Comparison of ENCODE assay signal across 1 cellular context in the genomic region with DNA sequence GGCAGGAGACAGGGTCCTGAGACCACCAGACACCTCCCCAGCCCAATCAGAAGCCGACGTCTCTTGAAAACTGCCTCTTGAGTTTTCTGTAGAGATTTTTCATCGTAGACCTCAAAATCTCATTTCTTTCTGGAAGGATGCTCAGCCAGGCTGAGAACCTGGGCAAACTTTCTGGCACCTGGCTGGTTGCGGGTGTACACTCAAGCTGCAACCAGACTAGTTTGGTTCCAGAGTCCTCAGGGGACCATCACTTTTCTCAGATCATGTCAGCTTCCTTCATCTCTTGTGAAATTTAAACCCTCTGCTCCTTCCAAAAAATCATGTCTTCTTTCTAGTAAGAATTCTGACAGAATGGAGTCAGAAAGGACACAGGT.
TF ChIP-seq lines count a peak whose summit lies in the region.

No MANE protein-coding gene starts in this region.

TF ChIP-seq in HepG2, 621 proteins besides CTCF, POLR2A, EP300 and RAD21 (continued from another document):
- TF ChIP-seq, protein P1, sequence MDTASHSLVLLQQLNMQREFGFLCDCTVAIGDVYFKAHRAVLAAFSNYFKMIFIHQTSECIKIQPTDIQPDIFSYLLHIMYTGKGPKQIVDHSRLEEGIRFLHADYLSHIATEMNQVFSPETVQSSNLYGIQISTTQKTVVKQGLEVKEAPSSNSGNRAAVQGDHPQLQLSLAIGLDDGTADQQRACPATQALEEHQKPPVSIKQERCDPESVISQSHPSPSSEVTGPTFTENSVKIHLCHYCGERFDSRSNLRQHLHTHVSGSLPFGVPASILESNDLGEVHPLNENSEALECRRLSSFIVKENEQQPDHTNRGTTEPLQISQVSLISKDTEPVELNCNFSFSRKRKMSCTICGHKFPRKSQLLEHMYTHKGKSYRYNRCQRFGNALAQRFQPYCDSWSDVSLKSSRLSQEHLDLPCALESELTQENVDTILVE (CRISPR knock-in tag; IDR thresholded peaks at IDR 0.05): no peak
- TF ChIP-seq, protein P2, sequence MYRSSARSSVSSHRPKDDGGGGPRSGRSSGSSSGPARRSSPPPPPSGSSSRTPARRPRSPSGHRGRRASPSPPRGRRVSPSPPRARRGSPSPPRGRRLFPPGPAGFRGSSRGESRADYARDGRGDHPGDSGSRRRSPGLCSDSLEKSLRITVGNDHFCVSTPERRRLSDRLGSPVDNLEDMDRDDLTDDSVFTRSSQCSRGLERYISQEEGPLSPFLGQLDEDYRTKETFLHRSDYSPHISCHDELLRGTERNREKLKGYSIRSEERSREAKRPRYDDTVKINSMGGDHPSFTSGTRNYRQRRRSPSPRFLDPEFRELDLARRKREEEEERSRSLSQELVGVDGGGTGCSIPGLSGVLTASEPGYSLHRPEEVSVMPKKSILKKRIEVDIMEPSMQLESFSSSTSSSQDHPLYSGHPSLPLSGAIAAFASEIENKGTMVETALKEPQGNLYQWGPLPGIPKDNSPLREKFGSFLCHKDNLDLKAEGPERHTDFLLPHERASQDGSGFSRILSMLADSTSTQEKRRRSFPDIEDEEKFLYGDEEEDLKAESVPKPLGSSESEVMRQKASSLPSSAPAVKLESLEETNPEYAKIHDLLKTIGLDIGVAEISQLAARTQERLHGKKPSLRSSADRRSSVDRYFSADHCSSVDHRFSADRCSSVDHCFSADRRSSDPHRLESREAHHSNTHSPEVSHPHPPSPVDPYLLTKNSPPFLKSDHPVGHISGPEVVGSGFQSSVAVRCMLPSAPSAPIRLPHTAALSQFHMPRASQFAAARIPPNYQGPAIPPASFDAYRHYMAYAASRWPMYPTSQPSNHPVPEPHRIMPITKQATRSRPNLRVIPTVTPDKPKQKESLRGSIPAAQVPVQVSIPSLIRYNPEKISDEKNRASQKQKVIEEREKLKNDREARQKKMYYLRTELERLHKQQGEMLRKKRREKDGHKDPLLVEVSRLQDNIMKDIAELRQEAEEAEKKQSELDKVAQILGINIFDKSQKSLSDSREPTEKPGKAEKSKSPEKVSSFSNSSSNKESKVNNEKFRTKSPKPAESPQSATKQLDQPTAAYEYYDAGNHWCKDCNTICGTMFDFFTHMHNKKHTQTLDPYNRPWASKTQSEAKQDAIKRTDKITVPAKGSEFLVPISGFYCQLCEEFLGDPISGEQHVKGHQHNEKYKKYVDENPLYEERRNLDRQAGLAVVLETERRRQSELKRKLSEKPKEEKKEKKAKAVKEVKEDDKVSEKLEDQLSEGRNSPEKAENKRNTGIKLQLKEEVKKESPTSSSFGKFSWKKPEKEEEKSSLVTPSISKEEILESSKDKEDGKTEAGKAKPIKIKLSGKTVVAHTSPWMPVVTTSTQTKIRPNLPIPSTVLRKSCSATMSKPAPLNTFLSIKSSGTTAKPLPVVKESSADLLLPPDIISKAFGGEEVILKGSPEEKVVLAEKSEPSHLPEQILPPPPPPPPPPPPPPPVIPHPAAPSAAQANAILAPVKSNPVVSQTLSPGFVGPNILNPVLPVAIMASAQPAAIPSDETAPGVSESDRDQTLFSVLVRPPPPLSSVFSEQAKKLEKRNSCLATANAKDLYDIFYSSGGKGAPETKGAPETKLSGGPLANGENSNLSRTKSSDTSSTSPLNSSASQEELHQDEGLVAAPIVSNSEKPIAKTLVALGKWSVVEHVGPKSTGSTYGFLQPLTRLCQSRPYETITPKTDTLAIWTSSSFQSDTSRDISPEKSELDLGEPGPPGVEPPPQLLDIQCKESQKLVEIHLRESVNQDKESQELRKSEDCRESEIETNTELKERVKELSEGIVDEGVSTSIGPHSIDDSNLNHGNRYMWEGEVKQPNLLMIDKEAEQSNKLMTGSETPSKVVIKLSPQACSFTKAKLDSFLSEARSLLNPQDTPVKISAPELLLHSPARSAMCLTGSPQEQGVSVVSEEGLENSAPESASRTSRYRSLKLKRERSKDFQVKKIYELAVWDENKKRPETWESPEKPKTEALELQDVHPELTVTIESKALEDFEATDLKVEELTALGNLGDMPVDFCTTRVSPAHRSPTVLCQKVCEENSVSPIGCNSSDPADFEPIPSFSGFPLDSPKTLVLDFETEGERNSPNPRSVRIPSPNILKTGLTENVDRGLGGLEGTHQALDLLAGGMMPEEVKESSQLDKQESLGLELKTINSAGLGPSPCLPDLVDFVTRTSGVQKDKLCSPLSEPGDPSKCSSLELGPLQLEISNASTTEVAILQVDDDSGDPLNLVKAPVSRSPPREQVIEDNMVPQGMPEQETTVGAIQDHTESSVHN (CRISPR knock-in tag; IDR thresholded peaks at IDR 0.05): no peak
- TF ChIP-seq ZNF570 (CRISPR knock-in tag; IDR thresholded peaks at IDR 0.05; ENCODE audit: borderline replicate concordance) (no peak), STAG1 (CRISPR knock-in tag; IDR thresholded peaks at IDR 0.05) (no peak), HOXA3 (CRISPR knock-in tag; IDR thresholded peaks at IDR 0.05) (no peak)
